10 cellular contexts compared by ENCODE assay signal in the genomic region with DNA sequence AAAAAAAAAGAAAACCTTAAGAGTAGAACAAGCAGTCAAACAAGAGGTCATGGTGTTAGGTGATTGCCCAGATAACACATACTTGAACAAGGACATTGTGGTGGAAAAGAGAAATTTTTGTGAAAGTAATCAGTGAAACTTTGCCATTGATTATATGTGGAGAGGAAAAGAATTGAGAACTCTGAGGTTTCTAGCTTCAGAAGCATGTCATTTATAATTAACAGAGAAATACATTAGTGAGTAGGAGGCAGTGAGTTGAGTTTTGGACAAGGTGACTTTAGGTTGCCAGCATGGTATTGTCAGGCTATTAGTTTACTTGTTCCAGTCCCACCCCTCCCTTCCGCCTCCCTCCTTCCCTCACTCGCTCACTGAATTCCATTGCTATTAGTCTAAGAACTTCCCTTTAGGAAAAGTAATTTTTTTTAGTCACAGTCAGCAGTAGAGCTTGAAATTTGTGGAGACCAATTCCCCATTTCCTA. TPM values are rescaled to one million over a fixed set of nuclear protein-coding genes. Genes with fewer than 3 reads are reported as not detected.
DNase-seq lines count a peak whose midpoint lies in the region; ATAC-seq, FAIRE-seq and TF ChIP-seq lines count a peak whose summit lies in the region.
"Had no signal": no experiment of that assay in that cellular context is flagged by ENCODE, and none has a peak within 500 bp of the region (broad histone marks: within the 10 kb centered on the region; RNA-seq: fewer than 3 reads in every experiment).

No MANE protein-coding gene starts in this region.

- no peak overlapping the region for H3K9ac ChIP-seq in HepG2 (ENCODE audit: insufficient read depth, low read depth, low read length)

- H3K4me3 ChIP-seq in CD4-positive, alpha-beta memory T cell (ENCODE audit: low read length in 2 of 2): no peak overlapping the region
- H3K4me3 ChIP-seq in HepG2 (replicated peaks in 1 of 3; ENCODE audit: insufficient read depth in 1 of 3, low read depth in 2 of 3, low read length in 3 of 3): no peak overlapping the region

- H3K4me2 ChIP-seq in HepG2 (ENCODE audit: low read depth, low read length): no peak overlapping the region

- TF ChIP-seq RAD21 in HepG2 (CRISPR knock-in tag; IDR thresholded peaks at IDR 0.05): no peak

- H3K36me3 ChIP-seq in CD4-positive, alpha-beta memory T cell (ENCODE audit: insufficient read depth, low read length): no peaks in the 10 kb centered on the region
- H3K36me3 ChIP-seq in HepG2 (replicated peaks in 1 of 2; ENCODE audit: control insufficient read depth in 1 of 2, insufficient read depth in 2 of 2, low read length in 2 of 2): no peaks in the 10 kb centered on the region

- no peak for FAIRE-seq in HepG2 (lab: Jason Lieb, UNC)

- no peak for DNase-seq in CD4-positive, alpha-beta memory T cell
- DNase-seq in activated naive CD8-positive, alpha-beta T cell treated with anti-CD3 and anti-CD28 coated beads, Interleukin-2, amount 10 ng/mL, durations not matched to agents 7 days and 5 days: no peak
- DNase-seq in HepG2 (ENCODE audit: low spot score) (no peak), NCI-H1092 (lab: John Stamatoyannopoulos, UW) (no peak), NCI-H1105 (lab: John Stamatoyannopoulos, UW) (no peak), NCI-H2227 treated with DMSO at 0.1 percent for 48 hours (lab: John Stamatoyannopoulos, UW) (no peak)
- DNase-seq: central memory CD4-positive, alpha-beta T cell; NCI-H446 had no signal

- no peaks in the 10 kb centered on the region for H3K27me3 ChIP-seq in CD4-positive, alpha-beta memory T cell (ENCODE audit: insufficient read depth, low read length)
- no peaks in the 10 kb centered on the region for H3K27me3 ChIP-seq in HepG2 (ENCODE audit: control insufficient read depth in 1 of 2, insufficient read depth in 2 of 2, low read length in 2 of 2)

- H3K27ac ChIP-seq in CD4-positive, alpha-beta memory T cell (ENCODE audit: low read depth, low read length): no peak overlapping the region
- no peak overlapping the region for H3K27ac ChIP-seq in HepG2 (ENCODE audit: extremely low read length, insufficient read depth, low read length)

- intact Hi-C loops in CD4-positive, alpha-beta memory T cell (cut with micrococcal nuclease): no loop called here
- intact Hi-C loops in HepG2 (cut with micrococcal nuclease; ENCODE audit: unreplicated experiment): no loop called here

- peak overlapping the region in 6 of 7 donors; percentile 1 to 69 (median 20) for H3K27ac Mint-ChIP-seq in CD4-positive, alpha-beta memory T cell
- H3K27ac Mint-ChIP-seq in activated naive CD8-positive, alpha-beta T cell treated with anti-CD3 and anti-CD28 coated beads, Interleukin-2, amount 10 ng/mL, durations not matched to agents 7 days and 5 days: peak overlapping the region; percentile 17

- peak; percentile 58 for ATAC-seq in HG02759 (IDR thresholded peaks at IDR 0.05; ENCODE audit: unreplicated experiment)
- ATAC-seq in activated naive CD8-positive, alpha-beta T cell treated with anti-CD3 and anti-CD28 coated beads, Interleukin-2, amount 10 ng/mL, durations not matched to agents 7 days and 5 days (ENCODE audit: low read depth): no peak
- ATAC-seq in HepG2: no peak
- no peak for ATAC-seq in GM21367 (IDR thresholded peaks at IDR 0.05; ENCODE audit: unreplicated experiment)

- no peak for TF ChIP-seq EP300 in HepG2 (IDR thresholded peaks at IDR 0.05; ENCODE audit: low read depth in 2 of 2, low read length in 2 of 2)
- no peak for TF ChIP-seq EP300 in HepG2 (CRISPR knock-in tag; IDR thresholded peaks at IDR 0.05; ENCODE audit: borderline replicate concordance)

- H3K27me3 Mint-ChIP-seq in CD4-positive, alpha-beta memory T cell: no peaks in the 10 kb centered on the region
- H3K27me3 Mint-ChIP-seq in activated naive CD8-positive, alpha-beta T cell treated with anti-CD3 and anti-CD28 coated beads, Interleukin-2, amount 10 ng/mL, durations not matched to agents 7 days and 5 days: no peaks in the 10 kb centered on the region

- no TSS peak for BruUV-seq in HepG2 (replicated peaks; lab: Mats Ljungman, UMichigan)

- H2AFZ ChIP-seq in HepG2 (ENCODE audit: low read length): no peak overlapping the region

- peaks cover 35% of the 10 kb centered on the region for H4K20me1 ChIP-seq in HepG2 (ENCODE audit: insufficient read depth, low read length)

- H3K4me1 Mint-ChIP-seq in CD4-positive, alpha-beta memory T cell: peaks cover 70 to 90% (median 81%) of the 10 kb centered on the region in 4 donors
- H3K4me1 Mint-ChIP-seq in activated naive CD8-positive, alpha-beta T cell treated with anti-CD3 and anti-CD28 coated beads, Interleukin-2, amount 10 ng/mL, durations not matched to agents 7 days and 5 days: peaks cover 74% of the 10 kb centered on the region

- H3K9me3 Mint-ChIP-seq in CD4-positive, alpha-beta memory T cell: no peaks in the 10 kb centered on the region
- H3K9me3 Mint-ChIP-seq in activated naive CD8-positive, alpha-beta T cell treated with anti-CD3 and anti-CD28 coated beads, Interleukin-2, amount 10 ng/mL, durations not matched to agents 7 days and 5 days: peaks cover 2% of the 10 kb centered on the region

- peak overlapping the region in 7 of 8 donors; percentile 2 to 74 (median 29) for H3K4me3 Mint-ChIP-seq in CD4-positive, alpha-beta memory T cell
- H3K4me3 Mint-ChIP-seq in activated naive CD8-positive, alpha-beta T cell treated with anti-CD3 and anti-CD28 coated beads, Interleukin-2, amount 10 ng/mL, durations not matched to agents 7 days and 5 days: no peak overlapping the region

- no peak for TF ChIP-seq POLR2A in HepG2 (IDR thresholded peaks at IDR 0.05; ENCODE audit: insufficient read depth in 1 of 2, low read depth in 2 of 2, low read length in 2 of 2)

- no peaks in the 10 kb centered on the region for H3K9me3 ChIP-seq in CD4-positive, alpha-beta memory T cell (ENCODE audit: control insufficient read depth in 1 of 2, low read length in 2 of 2)
- no peaks in the 10 kb centered on the region for H3K9me3 ChIP-seq in HepG2 (ENCODE audit: low read length)

- H3K79me2 ChIP-seq in HepG2 (ENCODE audit: insufficient read depth, low read length): peaks cover 97% of the 10 kb centered on the region

- in situ Hi-C loops in HepG2 (cut with HindIII; ENCODE audit: extremely low pct_ligation_motif_present, low pct_unique_long_range_greater_than_20kb): no loop called here

- TF ChIP-seq CTCF in HepG2 (CRISPR knock-in tag; IDR thresholded peaks at IDR 0.05): no peak

- 96% methylated on average over 2 of the region's 2 CpGs for WGBS in HepG2 (ENCODE audit: low lambda C conversion rate)

- peaks cover 7 to 9% of the 10 kb centered on the region in 2 donors for H3K36me3 Mint-ChIP-seq in CD4-positive, alpha-beta memory T cell
- H3K36me3 Mint-ChIP-seq in activated naive CD8-positive, alpha-beta T cell treated with anti-CD3 and anti-CD28 coated beads, Interleukin-2, amount 10 ng/mL, durations not matched to agents 7 days and 5 days: peaks cover 27% of the 10 kb centered on the region

- peaks cover 94% of the 10 kb centered on the region for H3K4me1 ChIP-seq in CD4-positive, alpha-beta memory T cell (ENCODE audit: insufficient read depth, low read length)
- H3K4me1 ChIP-seq in HepG2 (ENCODE audit: insufficient read depth, low read length): peaks cover 63% of the 10 kb centered on the region

- CTCF ChIA-PET in CD4-positive, alpha-beta memory T cell (lab: Charles Lee; ENCODE audit: partially characterized antibody): interaction anchor here (0.7 kb wide), 1 partner anchor 146 kb away, joined by 3 read pairs; no protein-coding TSS in a partner anchor
- CTCF ChIA-PET in HepG2 (lab: Yijun Ruan, JAX; ENCODE audit: low intra/inter-chr PET ratio, low total read pairs): no interaction called here

- POLR2A ChIA-PET in CD4-positive, alpha-beta memory T cell (lab: Charles Lee; ENCODE audit: partially characterized antibody): interaction anchor here (1.3 to 1.9 kb wide), 2 partner anchors 12 to 63 kb away, joined by 3 to 5 read pairs; no protein-coding TSS in a partner anchor
- POLR2A ChIA-PET in activated naive CD8-positive, alpha-beta T cell treated with anti-CD3 and anti-CD28 coated beads, Interleukin-2, amount 10 ng/mL, durations not matched to agents 7 days and 5 days (lab: Charles Lee): interaction anchor here (0.6 to 1.3 kb wide), 3 partner anchors 10 to 53 kb away, joined by 3 read pairs; no protein-coding TSS in a partner anchor
- POLR2A ChIA-PET in HepG2 (lab: Yijun Ruan, JAX): interaction anchor here (1.4 kb wide), 1 partner anchor 18 kb away, joined by 4 read pairs; a partner anchor contains a TSS

TF ChIP-seq in HepG2, 621 proteins besides CTCF, POLR2A, EP300 and RAD21 (continues in another document):
- TF ChIP-seq HNRNPK (IDR thresholded peaks at IDR 0.05; ENCODE audit: low read depth, low read length, poor library complexity, severe bottlenecking): peak; percentile 48
- TF ChIP-seq POLR2AphosphoS2 (IDR thresholded peaks at IDR 0.05; ENCODE audit: low read depth, low read length): no peak
- TF ChIP-seq KLF6 (CRISPR knock-in tag; IDR thresholded peaks at IDR 0.05): no peak

RNA-seq across cellular contexts. Expression of a gene that starts 17.2 kb away (rescaled TPM):
- total RNA-seq in CD4-positive, alpha-beta memory T cell: 100 to 1,000 TPM; 108 to 116 TPM
- 10 to 100 TPM; 27.0 to 28.9 TPM for polyA plus RNA-seq in CD4-positive, alpha-beta memory T cell
- total RNA-seq in activated naive CD8-positive, alpha-beta T cell treated with anti-CD3 and anti-CD28 coated beads, Interleukin-2, amount 10 ng/mL, durations not matched to agents 7 days and 5 days: 100 to 1,000 TPM; 115 to 130 TPM
- 23.7 and 44.3 TPM in 2 replicates for total RNA-seq in HepG2 (2016; rRNA removed; fragmentation: Illumina TruSeq; extraction: Trizol)
- 8.4 and 8.9 TPM in 2 replicates for total RNA-seq in HepG2 (2016; cell fraction: cytosol; rRNA removed; fragmentation: Illumina TruSeq; extraction: Trizol; ENCODE audit: low read depth)
- total RNA-seq in HepG2 (2016; cell fraction: insoluble cytoplasmic fraction; rRNA removed; fragmentation: Illumina TruSeq; extraction: Trizol): 24.3 and 40.7 TPM in 2 replicates
- 35.4 and 36.0 TPM in 2 replicates for total RNA-seq in HepG2 (2016; cell fraction: membrane; rRNA removed; fragmentation: Illumina TruSeq; extraction: Trizol)
- 30.5 and 36.6 TPM in 2 replicates for total RNA-seq in HepG2 (2016; cell fraction: nucleus; rRNA removed; fragmentation: Illumina TruSeq; extraction: Trizol)
- 38.1 and 50.2 TPM in 2 replicates for polyA plus RNA-seq in HepG2 (2011; rRNA removed)
- polyA plus RNA-seq in HepG2 (2011; cell fraction: cytosol; rRNA removed): 21.0 and 33.3 TPM in 2 replicates
- 13.6 and 13.8 TPM in 2 replicates for polyA plus RNA-seq in HepG2 (2011; cell fraction: nucleus; rRNA removed)
- polyA plus RNA-seq in HepG2 (2012): 39.0 and 39.2 TPM in 2 replicates
- polyA plus RNA-seq in HepG2 (2016; cell fraction: cytosol; fragmentation: Illumina TruSeq; extraction: Trizol; ENCODE audit: low read depth): 4.5 and 4.8 TPM in 2 replicates
- polyA plus RNA-seq in HepG2 (2016; cell fraction: insoluble cytoplasmic fraction; fragmentation: Illumina TruSeq; extraction: Trizol; ENCODE audit: low read depth): 64.7 and 68.7 TPM in 2 replicates
- polyA plus RNA-seq in HepG2 (2016; cell fraction: membrane; fragmentation: Illumina TruSeq; extraction: Trizol; ENCODE audit: low read depth): 28.9 and 30.3 TPM in 2 replicates
- 40.3 and 41.8 TPM in 2 replicates for polyA plus RNA-seq in HepG2 (2016; cell fraction: nucleus; fragmentation: Illumina TruSeq; extraction: Trizol; ENCODE audit: insufficient read depth, low read depth)
- 29.3 and 44.7 TPM in 2 replicates for polyA minus RNA-seq in HepG2 (2011; rRNA and poly(A)+ RNA removed; ENCODE audit: low replicate concordance)
- 31.6 and 41.0 TPM in 2 replicates for polyA minus RNA-seq in HepG2 (2011; cell fraction: cytosol; rRNA and poly(A)+ RNA removed)
- polyA minus RNA-seq in HepG2 (2011; cell fraction: nucleus; rRNA and poly(A)+ RNA removed): 56.5 and 70.6 TPM in 2 replicates
